ENCODE assay signal across 16 cellular contexts in genomic region chr4:40349561-40350198, GRCh38. TPM values are rescaled to one million over a fixed set of nuclear protein-coding genes. Genes with fewer than 3 reads are reported as not detected.
DNase-seq lines count a peak whose midpoint lies in the region; ATAC-seq, FAIRE-seq and TF ChIP-seq lines count a peak whose summit lies in the region.
"Had no signal": no experiment of that assay in that cellular context is flagged by ENCODE, and none has a peak within 500 bp of the region (broad histone marks: within the 10 kb centered on the region; RNA-seq: fewer than 3 reads in every experiment).

No MANE protein-coding gene starts in this region.

- H3K36me3 ChIP-seq in bronchial epithelial cell (ENCODE audit: control insufficient read depth, insufficient read depth, low read length) (no peaks in the 10 kb centered on the region), pancreas (no peaks in the 10 kb centered on the region)

- TF ChIP-seq CTCF in bronchial epithelial cell (IDR thresholded peaks at IDR 0.05; ENCODE audit: insufficient read depth, low read length, severe bottlenecking) = no peak
- no peak for TF ChIP-seq CTCF in pancreas (IDR thresholded peaks at IDR 0.05)

- H3K27ac ChIP-seq in pancreas = no peak overlapping the region
- H3K27ac ChIP-seq: SK-N-MC had no signal

- no peaks in the 10 kb centered on the region for H3K4me1 ChIP-seq in pancreas

- H3K27me3 ChIP-seq in bronchial epithelial cell (ENCODE audit: control insufficient read depth, insufficient read depth, low read length) (no peaks in the 10 kb centered on the region), pancreas (no peaks in the 10 kb centered on the region)

- intact Hi-C loops in pancreas (cut with DNase I) = no loop called here

- peak in 3 of 4 donors; percentile 44 to 78 (median 74) for ATAC-seq in pancreas
- no peak for ATAC-seq in HG03521 (IDR thresholded peaks at IDR 0.05; ENCODE audit: unreplicated experiment)
- ATAC-seq: right cardiac atrium had no signal

- FAIRE-seq in bronchial epithelial cell (lab: Jason Lieb, UNC) (no peak), pancreas (lab: Jason Lieb, UNC) (no peak)

- DNase-seq in NCI-H2029 (lab: John Stamatoyannopoulos, UW) (peak; percentile 41), NCI-H2029 treated with DMSO at 0.1 percent for 48 hours (lab: John Stamatoyannopoulos, UW) (no peak), M059J (ENCODE audit: low read depth) (peak; percentile 29), bronchial epithelial cell (ENCODE audit: low read depth) (peak; percentile 63), pancreas (no peak), NCI-H146 (lab: John Stamatoyannopoulos, UW) (no peak), NCI-H524 treated with DMSO at 0.1 percent for 48 hours (lab: John Stamatoyannopoulos, UW) (no peak)
- DNase-seq: activated CD4-positive, alpha-beta T cell treated with anti-CD3 and anti-CD28 coated beads for 1 hour; activated naive CD4-positive, alpha-beta T cell treated with anti-CD3 and anti-CD28 coated beads, Interleukin-2, amount 50 U/mL, for 16 hours; DMS79; effector CD4-positive, alpha-beta T cell; midbrain; right cardiac atrium; substantia nigra had no signal

- H3K4me3 ChIP-seq in bronchial epithelial cell (ENCODE audit: low read depth, low read length) (no peak overlapping the region), pancreas (no peak overlapping the region)
- H3K4me3 ChIP-seq: SK-N-MC had no signal

- 73 to 80% methylated on average over 5 of the region's 5 CpGs for WGBS in pancreas, 2 donors

- no peaks in the 10 kb centered on the region for H3K9me3 ChIP-seq in pancreas

RNA-seq across cellular contexts. Expression of gene CHRNA9, which starts 14.5 kb away (rescaled TPM):
- total RNA-seq in M059J (2014; rRNA removed; shearing (Covaris generic)) = 1.5 and 3.1 TPM in 2 replicates
- total RNA-seq in bronchial epithelial cell = 0.13 and 0.26 TPM in 2 replicates
- total RNA-seq in pancreas = not detected
- polyA plus RNA-seq in pancreas = not detected
- total RNA-seq: right cardiac atrium had no signal
- polyA plus RNA-seq: right cardiac atrium had no signal

Comparison
In these comparisons a context has a peak if more than half of its experiments do, and no peak if none do; other contexts are left out.
1. DNase-seq: peak in NCI-H2029 (single experiment), M059J (single experiment) and bronchial epithelial cell (single experiment); none in NCI-H2029 treated with DMSO at 0.1 percent for 48 hours (single experiment), pancreas (0 of 6), NCI-H146 (single experiment) and NCI-H524 treated with DMSO at 0.1 percent for 48 hours (single experiment).